1 cellular context compared by ENCODE assay signal in genomic region chr9:94721754-94722153, GRCh38.
TF ChIP-seq lines count a peak whose summit lies in the region.

No MANE protein-coding gene starts in this region.

TF ChIP-seq in K562, 482 proteins besides CTCF, POLR2A, EP300 and RAD21 (continued from another document):
- TF ChIP-seq YY1 (IDR thresholded peaks at IDR 0.05; ENCODE audit: borderline replicate concordance in 1 of 3, control insufficient read depth in 1 of 3, extremely low read depth in 1 of 3, insufficient read depth in 3 of 3, insufficient read length in 1 of 3, insufficient replicate concordance in 2 of 3, low read depth in 1 of 3, low read length in 2 of 3) (peak in 1 of 3 experiments; percentile 52), TAF7 (tag; IDR thresholded peaks at IDR 0.05) (no peak)
